ENCODE assay signal across 25 cellular contexts in the genomic region with DNA sequence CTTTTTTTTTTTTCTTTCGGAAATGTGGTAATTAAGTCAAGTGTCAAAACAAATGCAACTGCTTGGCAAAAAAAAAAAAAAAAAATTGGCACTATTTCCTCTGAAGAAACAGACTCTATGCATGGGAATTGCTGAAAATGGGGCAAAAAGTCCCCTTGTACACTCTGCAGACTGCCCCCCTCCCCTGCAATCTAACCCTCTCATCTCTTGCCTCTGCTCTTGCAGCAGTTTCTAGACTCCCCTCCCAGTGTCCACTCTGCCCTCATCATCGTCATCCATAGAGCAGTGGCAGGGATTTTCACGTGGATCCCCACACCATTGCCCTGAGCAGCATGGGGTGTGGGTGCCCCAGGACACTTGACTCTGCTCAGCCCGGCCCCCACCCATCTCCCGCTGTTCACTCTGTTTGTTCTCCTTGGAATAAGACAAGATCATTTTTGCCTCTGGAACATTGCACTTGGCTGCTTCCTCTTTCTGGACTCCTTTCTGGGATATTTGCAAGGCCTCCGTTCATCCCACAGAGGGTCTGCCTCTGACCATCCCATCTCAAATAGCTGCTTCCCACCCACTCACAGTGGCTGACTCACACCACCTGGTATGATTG.
DNase-seq lines count a peak whose midpoint lies in the region; ATAC-seq, FAIRE-seq and TF ChIP-seq lines count a peak whose summit lies in the region.
"Had no signal": no experiment of that assay in that cellular context is flagged by ENCODE, and none has a peak within 500 bp of the region (broad histone marks: within the 10 kb centered on the region; RNA-seq: fewer than 3 reads in every experiment).

No MANE protein-coding gene starts in this region.

- no peak for FAIRE-seq in A549 (lab: Jason Lieb, UNC)
- FAIRE-seq: D721Med, GM19239, K562 had no signal

- H3K79me2 ChIP-seq in neural progenitor cell (ENCODE audit: low read depth) = no peaks in the 10 kb centered on the region

- no peak for TF ChIP-seq RAD21 in A549 (conservative IDR thresholded peaks at IDR 0.05 in 1 of 2, IDR thresholded peaks at IDR 0.05 in 1 of 2)

- H3K27me3 ChIP-seq in adipocyte (replicated peaks; ENCODE audit: control insufficient read depth, insufficient read depth, low read length) = no peaks in the 10 kb centered on the region
- no peaks in the 10 kb centered on the region for H3K27me3 ChIP-seq in neural progenitor cell

- no peak overlapping the region for H3K4me3 Mint-ChIP-seq in neural progenitor cell

- DNase-seq in NCI-H748 (lab: John Stamatoyannopoulos, UW; ENCODE audit: unreplicated experiment) (peak; percentile 33), NCI-H748 treated with DMSO at 0.1 percent for 48 hours (lab: John Stamatoyannopoulos, UW) (no peak), A549 (ENCODE audit: low read depth in 1 of 2, low spot score in 1 of 2) (no peak), adipocyte (ENCODE audit: low read depth) (no peak), neural progenitor cell (ENCODE audit: low spot score) (no peak), NCI-H345 treated with DMSO at 0.1 percent for 48 hours (lab: John Stamatoyannopoulos, UW; ENCODE audit: unreplicated experiment) (no peak)
- DNase-seq: ACHN, BE2C, Kasumi-1, NCI-H1092 treated with DMSO at 0.1 percent for 48 hours, NCI-H1436, NCI-H187, NCI-H2171 treated with DMSO at 0.1 percent for 48 hours, NCI-H345, NCI-H524 treated with DMSO at 0.1 percent for 48 hours, RPMI8226, SHP77 treated with DMSO at 0.1 percent for 48 hours had no signal

- peak overlapping the region; percentile 36 to 61; a peak in 3 of 6 replicates for H3K27ac ChIP-seq in A549
- no peak overlapping the region for H3K27ac ChIP-seq in neural progenitor cell
- H3K27ac ChIP-seq: 22Rv1, SK-N-MC had no signal

- H3K4me2 ChIP-seq in A549 (no peak overlapping the region), neural progenitor cell (no peak overlapping the region)

- H3K9me3 Mint-ChIP-seq in neural progenitor cell = peaks cover 16% of the 10 kb centered on the region

- H3K36me3 ChIP-seq in adipocyte (ENCODE audit: control insufficient read depth, insufficient read depth, low read length, severe bottlenecking) (no peaks in the 10 kb centered on the region), neural progenitor cell (no peaks in the 10 kb centered on the region)
- H3K36me3 ChIP-seq: BE2C had no signal

- H3F3A ChIP-seq in neural progenitor cell (ENCODE audit: low read depth) = no peaks in the 10 kb centered on the region

- 76% methylated on average over 6 of the region's 6 CpGs for WGBS in A549 (ENCODE audit: missing lambda C conversion rate)

- TF ChIP-seq CTCF in A549 (IDR thresholded peaks at IDR 0.05) (no peak), neural progenitor cell (IDR thresholded peaks at IDR 0.05) (no peak)

- TF ChIP-seq EP300 in A549 (IDR thresholded peaks at IDR 0.05) = no peak

- no peaks in the 10 kb centered on the region for H3K36me3 Mint-ChIP-seq in neural progenitor cell

- no peak overlapping the region for H2AFZ ChIP-seq in neural progenitor cell (replicated peaks)

- peaks cover 5% of the 10 kb centered on the region for H3K27me3 Mint-ChIP-seq in neural progenitor cell (ENCODE audit: insufficient read depth, low read depth)

- CTCF ChIA-PET in A549 (lab: Yijun Ruan, JAX) = no interaction called here

- no peaks in the 10 kb centered on the region for H4K20me1 ChIP-seq in neural progenitor cell (ENCODE audit: low read depth)

- H3K4me3 ChIP-seq in A549 (no peak overlapping the region), adipocyte (ENCODE audit: low read length) (no peak overlapping the region), neural progenitor cell (no peak overlapping the region)
- H3K4me3 ChIP-seq: K562, SK-N-MC had no signal

- H3K4me1 Mint-ChIP-seq in neural progenitor cell = peaks cover 27% of the 10 kb centered on the region

- peak overlapping the region; percentile 19 for H3K9ac ChIP-seq in adipocyte (ENCODE audit: low read length)
- no peak overlapping the region for H3K9ac ChIP-seq in neural progenitor cell

- peak overlapping the region; percentile 40 for H3K27ac Mint-ChIP-seq in neural progenitor cell

- POLR2A ChIA-PET in A549 (lab: Yijun Ruan, JAX) = no interaction called here

- ATAC-seq in A549 = no peak
- ATAC-seq in HG03045 (IDR thresholded peaks at IDR 0.05; ENCODE audit: unreplicated experiment) = no peak
- ATAC-seq in HG02642 (IDR thresholded peaks at IDR 0.05; ENCODE audit: poor library complexity, unreplicated experiment) = no peak
- ATAC-seq: HCT116, K562 had no signal

- H3K4me1 ChIP-seq in A549 (peaks cover 10% of the 10 kb centered on the region; the same call in 2 of the 3 replicates), adipocyte (ENCODE audit: control insufficient read depth, insufficient read depth, low read length) (peaks cover 25% of the 10 kb centered on the region), neural progenitor cell (peaks cover 11% of the 10 kb centered on the region)
- H3K4me1 ChIP-seq: BE2C had no signal

- H3K9me3 ChIP-seq in A549 = no peaks in the 10 kb centered on the region
- peaks cover 5% of the 10 kb centered on the region for H3K9me3 ChIP-seq in adipocyte (ENCODE audit: control insufficient read depth, low read length)
- no peaks in the 10 kb centered on the region for H3K9me3 ChIP-seq in neural progenitor cell (ENCODE audit: low read depth)
- H3K9me3 ChIP-seq: BE2C had no signal

- no peak for TF ChIP-seq POLR2A in A549 (IDR thresholded peaks at IDR 0.05; ENCODE audit: low read length)

TF ChIP-seq in A549, 52 proteins besides CTCF, POLR2A, EP300 and RAD21:
- TF ChIP-seq EHF (CRISPR knock-in tag; IDR thresholded peaks at IDR 0.05) (no peak), PHF8 (IDR thresholded peaks at IDR 0.05; ENCODE audit: borderline replicate concordance, low read depth) (no peak), MAZ (IDR thresholded peaks at IDR 0.05; ENCODE audit: borderline replicate concordance, low read depth, low read length) (no peak), NR3C1 (IDR thresholded peaks at IDR 0.05) (no peak), ATOH8 (CRISPR knock-in tag; IDR thresholded peaks at IDR 0.05; ENCODE audit: low read depth) (no peak), RFX5 (IDR thresholded peaks at IDR 0.05) (no peak), FOSB (CRISPR knock-in tag; IDR thresholded peaks at IDR 0.05) (no peak), SREBF2 (IDR thresholded peaks at IDR 0.05) (no peak), CEBPB (IDR thresholded peaks at IDR 0.05) (no peak), USF2 (IDR thresholded peaks at IDR 0.05) (no peak)
- TF ChIP-seq, protein P1, sequence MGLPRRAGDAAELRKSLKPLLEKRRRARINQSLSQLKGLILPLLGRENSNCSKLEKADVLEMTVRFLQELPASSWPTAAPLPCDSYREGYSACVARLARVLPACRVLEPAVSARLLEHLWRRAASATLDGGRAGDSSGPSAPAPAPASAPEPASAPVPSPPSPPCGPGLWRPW (IDR thresholded peaks at IDR 0.05) = no peak
